Comparison of ENCODE assay signal across 9 cellular contexts in genomic region chr9:21395778-21396717, GRCh38. TPM values are rescaled to one million over a fixed set of nuclear protein-coding genes. Genes with fewer than 3 reads are reported as not detected.
DNase-seq lines count a peak whose midpoint lies in the region; ATAC-seq, FAIRE-seq and TF ChIP-seq lines count a peak whose summit lies in the region.
"Had no signal": no experiment of that assay in that cellular context is flagged by ENCODE, and none has a peak within 500 bp of the region (broad histone marks: within the 10 kb centered on the region; RNA-seq: fewer than 3 reads in every experiment).

No MANE protein-coding gene starts in this region.

- CTCF ChIA-PET in PC-3 (lab: Charles Lee) = interaction anchor here (0.6 to 1.4 kb wide), 6 partner anchors 39 to 143 kb away, joined by 3 to 29 read pairs (median 3); partner anchors contain the start of gene KLHL9

- no peaks in the 10 kb centered on the region for H4K20me1 ChIP-seq in PC-3 (ENCODE audit: low read length)

- H2AFZ ChIP-seq in PC-3 (ENCODE audit: low read length) = peak overlapping the region; percentile 91

- H3K27me3 ChIP-seq in PC-3 (ENCODE audit: low read length) = peaks cover 3% of the 10 kb centered on the region; the same call in 1 of the 2 replicates
- H3K27me3 ChIP-seq in cardiac muscle cell = peaks cover 61% of the 10 kb centered on the region

- TF ChIP-seq CTCF in PC-3 (conservative IDR thresholded peaks at IDR 0.05; ENCODE audit: low read depth, low read length) (peak; percentile 90), cardiac muscle cell (IDR thresholded peaks at IDR 0.05; ENCODE audit: low read depth, low read length) (peak; percentile 85)

- 0 out of 2 replicates have a peak, but pooled peaks cover 5% of the 10 kb centered on the region for H3K4me1 ChIP-seq in PC-3 (ENCODE audit: insufficient read depth, low read length)
- no peaks in the 10 kb centered on the region for H3K4me1 ChIP-seq in cardiac muscle cell (ENCODE audit: low read depth)

- ATAC-seq in HG02840 (IDR thresholded peaks at IDR 0.05; ENCODE audit: low FRiP score, unreplicated experiment) (peak; percentile 72), PC-3 (peak; percentile 84)

- peak overlapping the region; percentile 86 for H3K4me2 ChIP-seq in PC-3 (ENCODE audit: low read length)

- DNase-seq in NCI-H1417 (lab: John Stamatoyannopoulos, UW) (peak; percentile 22 to 46 (median 39)), NCI-H1417 treated with DMSO at 0.1 percent for 48 hours (lab: John Stamatoyannopoulos, UW) (no peak), PC-3 (peak; percentile 43), cardiac muscle cell (ENCODE audit: low read depth in 1 of 2, low spot score in 1 of 2) (peak; percentile 31 to 81), posterior cingulate gyrus (peak; percentile 51 to 94 (median 74)), urothelium cell line (ENCODE audit: low spot score) (peak; percentile 17)
- peak; percentile 10 to 62 (median 34) for DNase-seq in activated naive CD4-positive, alpha-beta T cell (lab: John Stamatoyannopoulos, UW)

- POLR2A ChIA-PET in PC-3 (lab: Charles Lee; ENCODE audit: unreplicated experiment) = no interaction called here

- no peak for FAIRE-seq in urothelium cell line (lab: Jason Lieb, UNC)
- FAIRE-seq: G401.6 had no signal

- no peaks in the 10 kb centered on the region for H3K79me2 ChIP-seq in PC-3 (ENCODE audit: low read length)

- H3K27ac ChIP-seq in PC-3 (ENCODE audit: low read length) (no peak overlapping the region), cardiac muscle cell (no peak overlapping the region)

- H3K4me3 ChIP-seq in PC-3 (ENCODE audit: low read length) (peak overlapping the region; percentile 76), cardiac muscle cell (peak overlapping the region; percentile 34)

- intact Hi-C loops in PC-3 (cut with micrococcal nuclease) (loop anchor here (1.0 to 2.0 kb wide), 2 partner anchors 70 to 143 kb away; no protein-coding TSS in a partner anchor), posterior cingulate gyrus (cut with DNase I) (loop anchor here (1.0 to 5.0 kb wide), 2 partner anchors 70 to 144 kb away; no protein-coding TSS in a partner anchor)

- no TSS peak for BruUV-seq in PC-3 (replicated peaks; lab: Mats Ljungman, UMichigan)

- no peaks in the 10 kb centered on the region for H3K9me3 ChIP-seq in PC-3 (ENCODE audit: low read length)
- no peaks in the 10 kb centered on the region for H3K9me3 ChIP-seq in cardiac muscle cell (ENCODE audit: low read depth)

- H3K36me3 ChIP-seq in PC-3 (ENCODE audit: low read depth, low read length) (no peaks in the 10 kb centered on the region), cardiac muscle cell (no peaks in the 10 kb centered on the region)

- H3K9ac ChIP-seq in PC-3 (ENCODE audit: low read length) = peak overlapping the region; percentile 14; the same call in 1 of the 2 replicates

- no peaks in the 10 kb centered on the region for H3F3A ChIP-seq in PC-3 (ENCODE audit: low read length, unreplicated experiment)

- no peaks in the 10 kb centered on the region for H3K9me2 ChIP-seq in PC-3 (replicated peaks; ENCODE audit: low read length)

RNA-seq across cellular contexts. Expression of gene IFNA2, which starts 10.8 kb away (rescaled TPM):
- total RNA-seq in PC-3 (2014; rRNA removed) = not detected in 2 replicates
- not detected in 2 replicates for total RNA-seq in cardiac muscle cell
- polyA plus RNA-seq in cardiac muscle cell = not detected in 2 replicates

RNA-seq across cellular contexts. Expression of gene IFNA8, which starts 12.9 kb away (rescaled TPM):
- not detected in 2 replicates for total RNA-seq in PC-3 (2014; rRNA removed)
- not detected in 2 replicates for total RNA-seq in cardiac muscle cell
- polyA plus RNA-seq in cardiac muscle cell = not detected in 2 replicates

RNA-seq across cellular contexts. Expression of gene IFNA13, which starts 28.2 kb away (rescaled TPM):
- not detected in 2 replicates for total RNA-seq in PC-3 (2014; rRNA removed)
- total RNA-seq in cardiac muscle cell = not detected in 2 replicates
- polyA plus RNA-seq in cardiac muscle cell = not detected in 2 replicates

RNA-seq across cellular contexts. Expression of gene IFNA1, which starts 44.2 kb away (rescaled TPM):
- total RNA-seq in PC-3 (2014; rRNA removed) (not detected in 2 replicates), cardiac muscle cell (not detected in 2 replicates)
- not detected in 2 replicates for polyA plus RNA-seq in cardiac muscle cell

RNA-seq across cellular contexts. Expression of gene IFNA6, which starts 45.4 kb away (rescaled TPM):
- total RNA-seq in PC-3 (2014; rRNA removed) (not detected in 2 replicates), cardiac muscle cell (not detected in 2 replicates)
- polyA plus RNA-seq in cardiac muscle cell = not detected in 2 replicates
